In the genomic region with DNA sequence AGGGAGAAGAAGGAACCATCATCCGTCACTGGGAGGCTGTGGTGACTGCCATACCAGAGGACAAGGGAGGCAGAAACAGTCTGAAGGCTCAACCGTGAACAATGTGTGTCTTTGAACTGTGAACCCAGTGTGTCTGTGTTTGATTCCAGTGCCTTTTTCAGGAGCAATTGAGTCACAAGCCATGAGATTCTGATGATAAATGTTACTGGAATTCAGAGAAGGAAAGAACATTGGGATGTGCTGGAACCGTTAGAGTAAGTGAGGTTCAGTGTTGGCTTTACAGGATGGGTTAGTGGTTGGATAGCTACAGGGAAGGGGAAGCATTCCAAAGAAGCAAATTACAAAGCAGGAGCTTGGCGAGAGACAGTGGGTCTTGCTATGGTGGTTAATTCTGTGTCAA, we compare ENCODE assay signal across 27 cellular contexts.
"Had no signal": no experiment of that assay in that cellular context is flagged by ENCODE, and none has a peak within 500 bp of the region (broad histone marks: within the 10 kb centered on the region; RNA-seq: fewer than 3 reads in every experiment).

No MANE protein-coding gene starts in this region.

- ATAC-seq: activated CD4-positive, alpha-beta T cell treated with anti-CD3 and anti-CD28 coated beads for 36 hours; activated T-cell treated with anti-CD3 and anti-CD28 coated beads, Interleukin-2, amount 50 U/mL, for 4 hours; heart left ventricle; lower lobe of right lung; mucosa of descending colon; stimulated activated naive B cell treated with anti-CD40 and anti-IgM and Interleukin-4, amounts not matched to agents 10 μg/mL and 1 μg/mL and 100 μg/mL, for 72 hours had no signal

- H3K36me3 ChIP-seq: cardiac muscle cell, heart left ventricle, lower lobe of right lung, sigmoid colon, uterus had no signal

- H3K4me3 ChIP-seq: cardiac muscle cell, heart left ventricle, lower lobe of right lung, mucosa of descending colon, sigmoid colon, testis, uterus had no signal

- DNase-seq: activated B cell treated with CpG ODN at 0.5 μM for 24 hours; activated CD4-positive, alpha-beta T cell treated with anti-CD3 and anti-CD28 coated beads for 36 hours; activated CD4-positive, alpha-beta T cell treated with anti-CD3 and anti-CD28 coated beads, Interleukin-2, amount 50 U/mL, for 4 hours; activated CD8-positive, alpha-beta memory T cell treated with anti-CD3 and anti-CD28 coated beads for 24 hours; activated CD8-positive, alpha-beta memory T cell treated with anti-CD3 and anti-CD28 coated beads, Interleukin-2, amount 50 U/mL, for 4 hours; activated naive CD4-positive, alpha-beta T cell treated with Interleukin-2 at 50 U/mL for 16 hours; activated naive CD8-positive, alpha-beta T cell treated with anti-CD3 and anti-CD28 coated beads, Interleukin-2, amount 10 ng/mL, durations not matched to agents 7 days and 5 days; activated T-cell treated with anti-CD3 and anti-CD28 coated beads, Interleukin-2, amount 50 U/mL, for 4 hours; amniotic stem cell; effector CD4-positive, alpha-beta T cell; erythroblast; heart left ventricle; islet precursor cell; lower lobe of right lung; mesendoderm; mucosa of descending colon; occipital lobe; posterior cingulate gyrus; sigmoid colon; stimulated activated CD4-positive, alpha-beta T cell treated with anti-CD3 and anti-CD28 coated beads, Interleukin-2, amount 100 ng/mL, for 48 hours; stimulated activated CD8-positive, alpha-beta memory T cell treated with anti-CD3 and anti-CD28 coated beads, Interleukin-4, amount 100 ng/mL, for 48 hours; stimulated activated naive B cell treated with anti-CD40 and anti-IgM and Interleukin-4, amounts not matched to agents 10 μg/mL and 1 μg/mL and 100 μg/mL, for 72 hours; T1000; testis; trophoblast cell; uterus had no signal

- H3K27me3 ChIP-seq: cardiac muscle cell, heart left ventricle, sigmoid colon, testis, uterus had no signal
